23 cellular contexts compared by ENCODE assay signal in the genomic region with DNA sequence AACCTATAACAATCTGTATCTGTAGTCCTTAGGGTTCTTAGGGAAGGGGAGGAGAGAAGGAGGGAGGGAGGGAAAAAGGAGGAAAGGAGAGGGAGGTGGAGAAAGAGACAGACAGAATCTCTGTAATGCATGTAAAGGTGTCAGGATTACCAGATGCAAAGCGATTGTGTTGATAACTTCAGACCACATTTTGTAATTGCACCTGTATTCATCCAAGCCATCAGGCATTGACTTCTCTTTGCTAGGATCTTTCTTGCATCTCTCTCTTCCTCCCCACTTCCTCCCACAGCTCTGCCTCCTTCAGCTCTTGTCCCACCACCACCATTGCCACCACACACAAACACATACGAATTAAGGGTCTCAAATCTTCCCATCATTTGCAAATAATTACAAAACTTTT.
A peak's percentile ranks its signal among the peaks of the same experiment; 100 is the strongest.
DNase-seq lines count a peak whose midpoint lies in the region; ATAC-seq and TF ChIP-seq lines count a peak whose summit lies in the region.
"Had no signal": no experiment of that assay in that cellular context is flagged by ENCODE, and none has a peak within 500 bp of the region (broad histone marks: within the 10 kb centered on the region; RNA-seq: fewer than 3 reads in every experiment).

No MANE protein-coding gene starts in this region.

- H3K4me1 Mint-ChIP-seq in activated CD4-positive, alpha-beta memory T cell treated with anti-CD3 and anti-CD28 coated beads for 36 hours (ENCODE audit: low read depth), result peaks cover 7% of the 10 kb centered on the region

- no peak for TF ChIP-seq CTCF in heart left ventricle (IDR thresholded peaks at IDR 0.05)
- TF ChIP-seq CTCF in HCT116 (IDR thresholded peaks at IDR 0.05 in 2 of 3, conservative IDR thresholded peaks at IDR 0.05 in 1 of 3; ENCODE audit: borderline replicate concordance in 1 of 3, insufficient read depth in 1 of 3, low read depth in 2 of 3, low read length in 2 of 3), result no peak

- no peak for DNase-seq in right cardiac atrium
- no peak for DNase-seq in heart left ventricle
- no peak for DNase-seq in HCT116 (ENCODE audit: low read depth, low spot score)
- DNase-seq in islet precursor cell, result peak; percentile 19
- no peak for DNase-seq in activated CD4-positive, alpha-beta memory T cell treated with anti-CD3 and anti-CD28 coated beads for 36 hours
- DNase-seq in germinal center (ENCODE audit: low spot score), result no peak
- DNase-seq: ACHN; CD8-positive, alpha-beta T cell; GDM1; GOT3; HCEC 1CT; MM.1S; NCI-H1048; NCI-H1436; NCI-H187 treated with DMSO at 0.1 percent for 48 hours; NCI-H2107; NCI-H2227 treated with DMSO at 0.1 percent for 48 hours; NCI-H510A treated with DMSO at 0.1 percent for 48 hours; NCI-H748 treated with DMSO at 0.1 percent for 48 hours; SIG-M5; SK-N-SH had no signal

- no peaks in the 10 kb centered on the region for H3K36me3 ChIP-seq in heart left ventricle
- no peaks in the 10 kb centered on the region for H3K36me3 ChIP-seq in HCT116 (ENCODE audit: control insufficient read depth in 1 of 2, insufficient read depth in 2 of 2, low read length in 2 of 2)
- H3K36me3 ChIP-seq: BLaER1 treated with 17β-estradiol and CSF1 and Interleukin-3, amounts not matched to agents 10 nM and 100 nM had no signal

- no peaks in the 10 kb centered on the region for H3K36me3 Mint-ChIP-seq in activated CD4-positive, alpha-beta memory T cell treated with anti-CD3 and anti-CD28 coated beads for 36 hours
- H3K36me3 Mint-ChIP-seq: CD8-positive, alpha-beta T cell had no signal

- POLR2A ChIA-PET in HCT116 (lab: Charles Lee), result interaction anchor here (0.7 kb wide), 1 partner anchor 578 kb away, joined by 3 read pairs; no protein-coding TSS in a partner anchor
- POLR2A ChIA-PET in activated CD4-positive, alpha-beta memory T cell treated with anti-CD3 and anti-CD28 coated beads for 36 hours (lab: Charles Lee), result no interaction called here

- no peak for TF ChIP-seq RAD21 in HCT116 (IDR thresholded peaks at IDR 0.05; ENCODE audit: low read depth)

- no peak overlapping the region for H3K9ac ChIP-seq in HCT116 (ENCODE audit: low read length)
- H3K9ac ChIP-seq: BLaER1 treated with 17β-estradiol and CSF1 and Interleukin-3, amounts not matched to agents 10 nM and 100 nM; SK-N-SH had no signal

- no peak for TF ChIP-seq POLR2A in heart left ventricle (IDR thresholded peaks at IDR 0.05)
- no peak for TF ChIP-seq POLR2A in HCT116 (IDR thresholded peaks at IDR 0.05; ENCODE audit: borderline replicate concordance, extremely low read depth, insufficient read depth, insufficient read length)

- H3K27ac Mint-ChIP-seq in activated CD4-positive, alpha-beta memory T cell treated with anti-CD3 and anti-CD28 coated beads for 36 hours, result no peak overlapping the region
- H3K27ac Mint-ChIP-seq: CD8-positive, alpha-beta T cell had no signal

- peak overlapping the region; percentile 23 for H3K27ac ChIP-seq in right cardiac atrium (ENCODE audit: low read length)
- H3K27ac ChIP-seq in heart left ventricle, result peak overlapping the region in 1 of 12 donors; percentile 78
- H3K27ac ChIP-seq in HCT116 (ENCODE audit: low read depth, low read length), result no peak overlapping the region
- H3K27ac ChIP-seq: BLaER1 treated with 17β-estradiol and CSF1 and Interleukin-3, amounts not matched to agents 10 nM and 100 nM had no signal

- peak overlapping the region; percentile 15 for H2AFZ ChIP-seq in HCT116 (ENCODE audit: low read depth, low read length, poor library complexity, severe bottlenecking)

- H3K4me2 ChIP-seq in HCT116 (ENCODE audit: low read length), result no peak overlapping the region
- H3K4me2 ChIP-seq: BLaER1 treated with 17β-estradiol and CSF1 and Interleukin-3, amounts not matched to agents 10 nM and 100 nM; SK-N-SH had no signal

- H3K27me3 ChIP-seq in right cardiac atrium (ENCODE audit: control insufficient read depth, insufficient read depth), result no peaks in the 10 kb centered on the region
- no peaks in the 10 kb centered on the region for H3K27me3 ChIP-seq in heart left ventricle
- no peaks in the 10 kb centered on the region for H3K27me3 ChIP-seq in HCT116 (ENCODE audit: insufficient read depth, low read length)
- H3K27me3 ChIP-seq: BLaER1 treated with 17β-estradiol and CSF1 and Interleukin-3, amounts not matched to agents 10 nM and 100 nM had no signal

- CTCF ChIA-PET in HCT116 (lab: Charles Lee), result no interaction called here
- CTCF ChIA-PET in activated CD4-positive, alpha-beta memory T cell treated with anti-CD3 and anti-CD28 coated beads for 36 hours (lab: Charles Lee), result no interaction called here

- RAD21 ChIA-PET in HCT116 (lab: Charles Lee; ENCODE audit: low non-redundant PET in 1 of 2, low total read pairs in 2 of 2, uncharacterized antibody in 2 of 2, unreplicated experiment in 2 of 2), result no interaction called here

- no peaks in the 10 kb centered on the region for H4K20me1 ChIP-seq in HCT116 (ENCODE audit: insufficient read depth)
- H4K20me1 ChIP-seq: BLaER1 treated with 17β-estradiol and CSF1 and Interleukin-3, amounts not matched to agents 10 nM and 100 nM had no signal

- 81% methylated on average over 2 of the region's 2 CpGs for WGBS in right cardiac atrium
- 80 to 89% (median 82%) methylated on average over 2 of the region's 2 CpGs for WGBS in heart left ventricle, 4 donors

- H3K9me3 ChIP-seq in right cardiac atrium (ENCODE audit: control insufficient read depth, low read length) (no peaks in the 10 kb centered on the region), heart left ventricle (no peaks in the 10 kb centered on the region), HCT116 (ENCODE audit: control insufficient read depth in 1 of 2, insufficient read depth in 1 of 2, low read depth in 1 of 2, low read length in 2 of 2) (no peaks in the 10 kb centered on the region)
- H3K9me3 ChIP-seq: BLaER1 treated with 17β-estradiol and CSF1 and Interleukin-3, amounts not matched to agents 10 nM and 100 nM; SK-N-SH had no signal

- H3K79me2 ChIP-seq in HCT116 (ENCODE audit: insufficient read depth, low read length), result no peaks in the 10 kb centered on the region

- intact Hi-C loops in right cardiac atrium (cut with DNase I) (no loop called here), heart left ventricle (cut with DNase I) (no loop called here), HCT116 (cut with micrococcal nuclease) (no loop called here)
- intact Hi-C loops in activated CD4-positive, alpha-beta memory T cell treated with anti-CD3 and anti-CD28 coated beads for 36 hours (cut with micrococcal nuclease), result no loop called here

- H3K4me3 ChIP-seq in right cardiac atrium (ENCODE audit: low read length), result no peak overlapping the region
- H3K4me3 ChIP-seq in heart left ventricle, result no peak overlapping the region
- no peak overlapping the region for H3K4me3 ChIP-seq in HCT116 (replicated peaks in 1 of 2; ENCODE audit: low read depth in 1 of 2, low read length in 2 of 2)
- H3K4me3 ChIP-seq: BLaER1 treated with 17β-estradiol and CSF1 and Interleukin-3, amounts not matched to agents 10 nM and 100 nM had no signal

- no peaks in the 10 kb centered on the region for H3K9me3 Mint-ChIP-seq in activated CD4-positive, alpha-beta memory T cell treated with anti-CD3 and anti-CD28 coated beads for 36 hours
- H3K9me3 Mint-ChIP-seq: CD8-positive, alpha-beta T cell had no signal

- ATAC-seq in right cardiac atrium (no peak), heart left ventricle (no peak), HCT116 (no peak), GM19467 (IDR thresholded peaks at IDR 0.05; ENCODE audit: unreplicated experiment) (no peak)
- ATAC-seq: CD8-positive, alpha-beta T cell had no signal

- H3K9me2 ChIP-seq in HCT116 (ENCODE audit: insufficient read depth), result no peaks in the 10 kb centered on the region
- H3K9me2 ChIP-seq: SK-N-SH had no signal

- H3K27me3 Mint-ChIP-seq in activated CD4-positive, alpha-beta memory T cell treated with anti-CD3 and anti-CD28 coated beads for 36 hours, result peaks cover 3% of the 10 kb centered on the region

- H3K4me3 Mint-ChIP-seq in activated CD4-positive, alpha-beta memory T cell treated with anti-CD3 and anti-CD28 coated beads for 36 hours, result no peak overlapping the region
- H3K4me3 Mint-ChIP-seq: CD8-positive, alpha-beta T cell had no signal

- no TSS peak for BruUV-seq in HCT116 (replicated peaks; lab: Mats Ljungman, UMichigan)

- H3K4me1 ChIP-seq in right cardiac atrium (ENCODE audit: control insufficient read depth, insufficient read depth, low read length) (peaks cover 3% of the 10 kb centered on the region), heart left ventricle (peaks cover 0 to 24% (median 0%) of the 10 kb centered on the region in 12 donors), HCT116 (ENCODE audit: control insufficient read depth in 1 of 2, insufficient read depth in 2 of 2, low read length in 2 of 2) (no peaks in the 10 kb centered on the region)

TF ChIP-seq in HCT116, 20 proteins besides CTCF, POLR2A, EP300 and RAD21 (continues in another document):
- TF ChIP-seq ZNF274 (IDR thresholded peaks at IDR 0.05; ENCODE audit: low read depth, low read length) (no peak), SP1 (IDR thresholded peaks at IDR 0.05; ENCODE audit: low read depth) (no peak), ZFX (IDR thresholded peaks at IDR 0.05) (no peak), ZBTB33 (IDR thresholded peaks at IDR 0.05; ENCODE audit: extremely low read depth, insufficient replicate concordance, low read length) (no peak), CBX3 (IDR thresholded peaks at IDR 0.05; ENCODE audit: low read depth) (no peak), YY1 (IDR thresholded peaks at IDR 0.05; ENCODE audit: extremely low read depth, insufficient replicate concordance, low read depth, low read length) (no peak), ATF3 (IDR thresholded peaks at IDR 0.05) (no peak)
- TF ChIP-seq, protein P1, sequence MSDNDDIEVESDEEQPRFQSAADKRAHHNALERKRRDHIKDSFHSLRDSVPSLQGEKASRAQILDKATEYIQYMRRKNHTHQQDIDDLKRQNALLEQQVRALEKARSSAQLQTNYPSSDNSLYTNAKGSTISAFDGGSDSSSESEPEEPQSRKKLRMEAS (IDR thresholded peaks at IDR 0.05), result no peak
